In the genomic region with DNA sequence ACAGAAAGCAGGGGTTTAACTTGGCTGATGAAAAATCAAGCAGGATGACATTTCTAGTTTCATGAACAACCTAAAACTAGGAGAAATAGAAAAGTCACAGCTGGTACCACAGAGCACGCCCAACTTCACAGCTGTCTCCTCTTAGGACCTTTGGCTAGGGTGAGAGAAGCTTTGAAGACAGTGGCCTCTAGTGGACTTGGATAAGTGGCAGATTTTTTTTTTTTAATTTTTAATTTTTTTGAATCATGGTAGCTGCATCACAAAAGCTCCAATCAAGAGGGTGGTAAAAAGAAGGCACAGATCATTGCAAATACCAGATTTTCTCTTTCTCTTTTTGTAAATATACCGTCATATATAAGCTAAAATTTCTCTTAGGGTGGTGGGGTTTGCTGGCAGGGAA, we compare ENCODE assay signal across 8 cellular contexts. TPM values are rescaled to one million over a fixed set of nuclear protein-coding genes. Genes with fewer than 3 reads are reported as not detected.
DNase-seq lines count a peak whose midpoint lies in the region; ATAC-seq and TF ChIP-seq lines count a peak whose summit lies in the region.

No MANE protein-coding gene starts in this region.

- ATAC-seq in HG02852 (IDR thresholded peaks at IDR 0.05; ENCODE audit: unreplicated experiment): no peak
- ATAC-seq in GM18861 (IDR thresholded peaks at IDR 0.05; ENCODE audit: unreplicated experiment): no peak

- peak; percentile 31 for DNase-seq in NCI-H748 (lab: John Stamatoyannopoulos, UW; ENCODE audit: unreplicated experiment)
- DNase-seq in NCI-H748 treated with DMSO at 0.1 percent for 48 hours (lab: John Stamatoyannopoulos, UW): no peak
- DNase-seq in NCI-H2227 treated with DMSO at 0.1 percent for 48 hours (lab: John Stamatoyannopoulos, UW): peak; percentile 12
- no peak for DNase-seq in epithelial cell of proximal tubule (ENCODE audit: low read depth)
- peak; percentile 1 for DNase-seq in skeletal muscle cell (ENCODE audit: low read depth)
- no peak for DNase-seq in HuH-7.5 (ENCODE audit: low spot score)

- TF ChIP-seq CTCF in epithelial cell of proximal tubule (conservative IDR thresholded peaks at IDR 0.05; ENCODE audit: low read depth, low read length): peak; percentile 57

- no peak overlapping the region for H3K4me3 ChIP-seq in epithelial cell of proximal tubule (ENCODE audit: low read depth, low read length)
- no peak overlapping the region for H3K4me3 ChIP-seq in skeletal muscle cell (ENCODE audit: low read depth, low read length)

RNA-seq across cellular contexts. Expression of a gene that starts 20.2 kb away (rescaled TPM):
- 1.7 and 6.1 TPM in 2 replicates for total RNA-seq in epithelial cell of proximal tubule

Comparison
In these comparisons a context has a peak if more than half of its experiments do, and no peak if none do; other contexts are left out.
1. DNase-seq: peak in NCI-H748 (single experiment), NCI-H2227 treated with DMSO at 0.1 percent for 48 hours (single experiment) and skeletal muscle cell (single experiment); none in NCI-H748 treated with DMSO at 0.1 percent for 48 hours (single experiment), epithelial cell of proximal tubule (single experiment) and HuH-7.5 (single experiment).